In the genomic region with DNA sequence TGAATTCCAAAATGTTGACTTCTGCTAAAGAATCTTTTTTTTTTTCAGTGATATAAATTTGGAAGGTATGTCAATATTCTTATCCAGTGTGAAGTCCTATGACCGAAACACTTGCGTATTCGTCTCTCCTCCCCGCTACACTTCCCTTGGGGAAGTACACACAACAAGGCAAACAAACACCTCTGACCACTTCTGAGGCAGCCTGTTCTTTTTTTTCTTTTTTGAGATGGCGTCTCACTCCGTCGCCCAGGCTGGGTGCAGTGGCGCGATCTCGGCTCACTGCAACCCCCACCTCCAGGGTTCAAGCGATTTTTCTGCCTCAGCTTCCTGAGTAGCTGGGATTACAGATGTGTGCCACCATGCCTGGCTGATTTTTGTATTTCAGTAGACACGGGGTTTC, we compare ENCODE assay signal across 18 cellular contexts.
DNase-seq lines count a peak whose midpoint lies in the region; ATAC-seq and TF ChIP-seq lines count a peak whose summit lies in the region.
"Had no signal": no experiment of that assay in that cellular context is flagged by ENCODE, and none has a peak within 500 bp of the region (broad histone marks: within the 10 kb centered on the region; RNA-seq: fewer than 3 reads in every experiment).

No MANE protein-coding gene starts in this region.

- DNase-seq in endodermal cell (no peak), NCI-H2196 treated with DMSO at 0.1 percent for 48 hours (lab: John Stamatoyannopoulos, UW; ENCODE audit: unreplicated experiment) (no peak), NCI-H82 treated with DMSO at 0.1 percent for 48 hours (lab: John Stamatoyannopoulos, UW; ENCODE audit: unreplicated experiment) (no peak)
- DNase-seq: C1 segment of cervical spinal cord, DMS 273 treated with DMSO at 0.1 percent for 48 hours, Karpas-422, MM.1S, NCI-H1092 treated with DMSO at 0.1 percent for 48 hours, NCI-H345, NCI-H526, OCI-M1, RPMI8226, T-helper 17 cell had no signal

- no peak overlapping the region for H3K27ac ChIP-seq in BLaER1
- no peak overlapping the region for H3K27ac ChIP-seq in endodermal cell (ENCODE audit: low read depth, low read length)

- H3K4me3 ChIP-seq in BLaER1 (no peak overlapping the region), endodermal cell (ENCODE audit: low read length) (no peak overlapping the region)

- H3K9ac ChIP-seq in BLaER1 (no peak overlapping the region), endodermal cell (ENCODE audit: extremely low read depth, low read length, poor library complexity, severe bottlenecking) (no peak overlapping the region)

- no peaks in the 10 kb centered on the region for H3K36me3 ChIP-seq in BLaER1
- no peaks in the 10 kb centered on the region for H3K36me3 ChIP-seq in endodermal cell (ENCODE audit: control insufficient read depth, insufficient read depth, low read length)

- H3K4me2 ChIP-seq in BLaER1, result peak overlapping the region; percentile 77

- H3K4me3 Mint-ChIP-seq in nephron, result no peak overlapping the region
- no peak overlapping the region for H3K4me3 Mint-ChIP-seq in endodermal cell
- H3K4me3 Mint-ChIP-seq: T-helper 17 cell had no signal

- H3K36me3 Mint-ChIP-seq in nephron (ENCODE audit: low read depth), result peaks cover 4% of the 10 kb centered on the region
- no peaks in the 10 kb centered on the region for H3K36me3 Mint-ChIP-seq in endodermal cell (ENCODE audit: low read depth)

- peaks cover 20% of the 10 kb centered on the region for H3K4me1 Mint-ChIP-seq in nephron
- H3K4me1 Mint-ChIP-seq in endodermal cell, result peaks cover 20% of the 10 kb centered on the region

- H3K27ac Mint-ChIP-seq in nephron, result peak overlapping the region in 2 of 3 experiments; percentile 51 to 72
- no peak overlapping the region for H3K27ac Mint-ChIP-seq in endodermal cell
- H3K27ac Mint-ChIP-seq: T-helper 17 cell had no signal

- TF ChIP-seq CTCF in nephron (IDR thresholded peaks at IDR 0.05; ENCODE audit: unreplicated experiment in 3 of 3), result no peak
- no peak for TF ChIP-seq CTCF in endodermal cell (conservative IDR thresholded peaks at IDR 0.05)

- peaks cover 33% of the 10 kb centered on the region for H3K4me1 ChIP-seq in BLaER1
- peaks cover 3% of the 10 kb centered on the region for H3K4me1 ChIP-seq in endodermal cell (ENCODE audit: control insufficient read depth, insufficient read depth, low read length)

- ATAC-seq in GM18511 (IDR thresholded peaks at IDR 0.05; ENCODE audit: unreplicated experiment) (peak; percentile 52), HG03565 (IDR thresholded peaks at IDR 0.05; ENCODE audit: unreplicated experiment) (peak; percentile 49), HG02763 (IDR thresholded peaks at IDR 0.05; ENCODE audit: unreplicated experiment) (no peak)
- ATAC-seq: T-helper 17 cell had no signal

- 82 to 92% methylated on average over 11 to 12 of the region's 12 CpGs for WGBS in endodermal cell (ENCODE audit: insufficient coverage in 1 of 2, insufficient read length in 1 of 2), 2 experiments

- H3K9me3 Mint-ChIP-seq in nephron (no peaks in the 10 kb centered on the region), endodermal cell (no peaks in the 10 kb centered on the region)

- H3K9me3 ChIP-seq in BLaER1 (no peaks in the 10 kb centered on the region), endodermal cell (ENCODE audit: control insufficient read depth, low read length) (no peaks in the 10 kb centered on the region)

- H3K27me3 Mint-ChIP-seq in nephron (ENCODE audit: low read depth) (peaks cover 46% of the 10 kb centered on the region), endodermal cell (ENCODE audit: insufficient read depth) (peaks cover 31% of the 10 kb centered on the region)

- H3K27me3 ChIP-seq in BLaER1 (peaks cover 37% of the 10 kb centered on the region), endodermal cell (ENCODE audit: control insufficient read depth, insufficient read depth, low read length, poor library complexity, severe bottlenecking) (peaks cover 28% of the 10 kb centered on the region)

- peaks cover 34% of the 10 kb centered on the region for H4K20me1 ChIP-seq in BLaER1
